6 cellular contexts compared by ENCODE assay signal in genomic region chr2:200863655-200864205, GRCh38. TPM values are rescaled to one million over a fixed set of nuclear protein-coding genes. Genes with fewer than 3 reads are reported as not detected.
DNase-seq lines count a peak whose midpoint lies in the region; ATAC-seq and TF ChIP-seq lines count a peak whose summit lies in the region.

No MANE protein-coding gene starts in this region.

- peaks cover 64% of the 10 kb centered on the region for H3K36me3 Mint-ChIP-seq in CD4-positive, alpha-beta T cell (ENCODE audit: low read depth)
- H3K36me3 Mint-ChIP-seq in activated CD4-positive, alpha-beta memory T cell treated with anti-CD3 and anti-CD28 coated beads, Interleukin-2, amount 10 ng/mL, durations not matched to agents 7 days and 5 days (ENCODE audit: low read depth), result peaks cover 60% of the 10 kb centered on the region

- H3K4me1 Mint-ChIP-seq in CD4-positive, alpha-beta T cell (ENCODE audit: low read depth), result peaks cover 51% of the 10 kb centered on the region
- peaks cover 52% of the 10 kb centered on the region for H3K4me1 Mint-ChIP-seq in activated CD4-positive, alpha-beta memory T cell treated with anti-CD3 and anti-CD28 coated beads, Interleukin-2, amount 10 ng/mL, durations not matched to agents 7 days and 5 days

- H3K27ac ChIP-seq in CD4-positive, alpha-beta T cell (ENCODE audit: low read depth, low read length), result peak overlapping the region; percentile 100

- ATAC-seq in CD4-positive, alpha-beta T cell (ENCODE audit: poor library complexity), result peak; percentile 0
- ATAC-seq in GM21360 (IDR thresholded peaks at IDR 0.05; ENCODE audit: unreplicated experiment), result no peak

- peaks cover 4% of the 10 kb centered on the region for H3K27me3 Mint-ChIP-seq in CD4-positive, alpha-beta T cell
- H3K27me3 Mint-ChIP-seq in activated CD4-positive, alpha-beta memory T cell treated with anti-CD3 and anti-CD28 coated beads, Interleukin-2, amount 10 ng/mL, durations not matched to agents 7 days and 5 days, result no peaks in the 10 kb centered on the region

- H3K4me3 ChIP-seq in HFF-Myc (replicated peaks; ENCODE audit: low read depth, low read length), result peak overlapping the region; percentile 87

- peak overlapping the region; percentile 88 for H3K27ac Mint-ChIP-seq in CD4-positive, alpha-beta T cell
- peak overlapping the region; percentile 100 for H3K27ac Mint-ChIP-seq in activated CD4-positive, alpha-beta memory T cell treated with anti-CD3 and anti-CD28 coated beads, Interleukin-2, amount 10 ng/mL, durations not matched to agents 7 days and 5 days

- H3K27me3 ChIP-seq in CD4-positive, alpha-beta T cell (ENCODE audit: control insufficient read depth, insufficient read depth, low read length), result no peaks in the 10 kb centered on the region

- intact Hi-C loops in CD4-positive, alpha-beta T cell (cut with DNase I, micrococcal nuclease), result loop anchor here (1.0 to 10.0 kb wide), 6 partner anchors 26 to 591 kb away; partner anchors contain the start of genes BZW1 (in 1 of the 2), NIF3L1 (in 1 of the 2), ORC2 (in 1 of the 2) and PPIL3 (in 1 of the 2)

- no peaks in the 10 kb centered on the region for H3K9me3 Mint-ChIP-seq in CD4-positive, alpha-beta T cell
- H3K9me3 Mint-ChIP-seq in activated CD4-positive, alpha-beta memory T cell treated with anti-CD3 and anti-CD28 coated beads, Interleukin-2, amount 10 ng/mL, durations not matched to agents 7 days and 5 days, result no peaks in the 10 kb centered on the region

- POLR2A ChIA-PET in CD4-positive, alpha-beta T cell (lab: Charles Lee), result interaction anchor here (0.6 to 5.4 kb wide), 55 partner anchors 9 to 1406 kb away, joined by 3 to 267 read pairs (median 5); partner anchors contain the start of genes ALS2, BZW1, CASP10 and CASP8
- POLR2A ChIA-PET in activated CD4-positive, alpha-beta memory T cell treated with anti-CD3 and anti-CD28 coated beads, Interleukin-2, amount 10 ng/mL, durations not matched to agents 7 days and 5 days (lab: Charles Lee), result interaction anchor here (0.5 to 6.9 kb wide), 59 partner anchors 8 to 1403 kb away, joined by 3 to 199 read pairs (median 9); partner anchors contain the start of genes BZW1, CASP10, CASP8 and CFLAR

- DNase-seq in CD4-positive, alpha-beta T cell, result peak in 1 of 10 experiments; percentile 22
- DNase-seq in HFF-Myc (ENCODE audit: extremely low read depth, low read depth) (no peak), kidney tubule cell (ENCODE audit: low spot score) (peak; percentile 32), Kasumi-1 (lab: John Stamatoyannopoulos, UW) (no peak)
- peak; percentile 46 for DNase-seq in activated CD4-positive, alpha-beta memory T cell treated with anti-CD3 and anti-CD28 coated beads, Interleukin-2, amount 10 ng/mL, durations not matched to agents 7 days and 5 days

- no peak for TF ChIP-seq CTCF in CD4-positive, alpha-beta T cell (IDR thresholded peaks at IDR 0.05)
- TF ChIP-seq CTCF in HFF-Myc (IDR thresholded peaks at IDR 0.05; ENCODE audit: low read depth, low read length, missing control alignments), result no peak

- H3K4me3 Mint-ChIP-seq in CD4-positive, alpha-beta T cell, result peak overlapping the region; percentile 97
- peak overlapping the region; percentile 94 for H3K4me3 Mint-ChIP-seq in activated CD4-positive, alpha-beta memory T cell treated with anti-CD3 and anti-CD28 coated beads, Interleukin-2, amount 10 ng/mL, durations not matched to agents 7 days and 5 days

- CTCF ChIA-PET in CD4-positive, alpha-beta T cell (lab: Charles Lee), result interaction anchor here (1.0 to 1.8 kb wide), 5 partner anchors 26 to 369 kb away, joined by 3 to 10 read pairs (median 8); partner anchors contain the start of genes NIF3L1 and PPIL3
- CTCF ChIA-PET in activated CD4-positive, alpha-beta memory T cell treated with anti-CD3 and anti-CD28 coated beads, Interleukin-2, amount 10 ng/mL, durations not matched to agents 7 days and 5 days (lab: Charles Lee), result interaction anchor here (1.0 to 1.8 kb wide), 8 partner anchors 24 to 369 kb away, joined by 3 to 16 read pairs (median 4); partner anchors contain the start of genes BZW1, NIF3L1 and PPIL3

- H3K9me3 ChIP-seq in CD4-positive, alpha-beta T cell (ENCODE audit: control insufficient read depth, low read length), result no peaks in the 10 kb centered on the region

RNA-seq across cellular contexts. Expression of gene CLK1, which starts 0.7 kb away (rescaled TPM):
- 1,000 to 10,000 TPM; 1,228 to 1,235 TPM for total RNA-seq in CD4-positive, alpha-beta T cell
- total RNA-seq in activated CD4-positive, alpha-beta memory T cell treated with anti-CD3 and anti-CD28 coated beads, Interleukin-2, amount 10 ng/mL, durations not matched to agents 7 days and 5 days, result 100 to 1,000 TPM; 164 to 169 TPM

RNA-seq across cellular contexts. Expression of gene PPIL3, which starts 25.1 kb away (rescaled TPM):
- total RNA-seq in CD4-positive, alpha-beta T cell, result 10 to 100 TPM; 23.1 to 29.8 TPM
- 100 to 1,000 TPM; 101 to 102 TPM for total RNA-seq in activated CD4-positive, alpha-beta memory T cell treated with anti-CD3 and anti-CD28 coated beads, Interleukin-2, amount 10 ng/mL, durations not matched to agents 7 days and 5 days

RNA-seq across cellular contexts. Expression of gene NIF3L1, which starts 25.4 kb away (rescaled TPM):
- total RNA-seq in CD4-positive, alpha-beta T cell, result 1 to 10 TPM; 6.1 to 6.7 TPM
- 10 to 100 TPM; 28.9 to 30.1 TPM for total RNA-seq in activated CD4-positive, alpha-beta memory T cell treated with anti-CD3 and anti-CD28 coated beads, Interleukin-2, amount 10 ng/mL, durations not matched to agents 7 days and 5 days

RNA-seq across cellular contexts. Expression of gene BZW1, which starts 52.0 kb away (rescaled TPM):
- total RNA-seq in CD4-positive, alpha-beta T cell, result 100 to 1,000 TPM; 190 to 192 TPM
- total RNA-seq in activated CD4-positive, alpha-beta memory T cell treated with anti-CD3 and anti-CD28 coated beads, Interleukin-2, amount 10 ng/mL, durations not matched to agents 7 days and 5 days, result 100 to 1,000 TPM; 266 to 272 TPM

Comparison
In these comparisons a context has a peak if more than half of its experiments do, and no peak if none do; other contexts are left out.
1. DNase-seq: peak in activated CD4-positive, alpha-beta memory T cell treated with anti-CD3 and anti-CD28 coated beads, Interleukin-2, amount 10 ng/mL, durations not matched to agents 7 days and 5 days (single experiment) and kidney tubule cell (single experiment); none in HFF-Myc (single experiment) and Kasumi-1 (0 of 2).
2. RNA of gene CLK1, which starts 0.7 kb away (total RNA-seq): 1,228 to 1,235 TPM in CD4-positive, alpha-beta T cell; 164 to 169 TPM in activated CD4-positive, alpha-beta memory T cell treated with anti-CD3 and anti-CD28 coated beads, Interleukin-2, amount 10 ng/mL, durations not matched to agents 7 days and 5 days; every median in the first group is over 4 times any median in the second.